In the genomic region with DNA sequence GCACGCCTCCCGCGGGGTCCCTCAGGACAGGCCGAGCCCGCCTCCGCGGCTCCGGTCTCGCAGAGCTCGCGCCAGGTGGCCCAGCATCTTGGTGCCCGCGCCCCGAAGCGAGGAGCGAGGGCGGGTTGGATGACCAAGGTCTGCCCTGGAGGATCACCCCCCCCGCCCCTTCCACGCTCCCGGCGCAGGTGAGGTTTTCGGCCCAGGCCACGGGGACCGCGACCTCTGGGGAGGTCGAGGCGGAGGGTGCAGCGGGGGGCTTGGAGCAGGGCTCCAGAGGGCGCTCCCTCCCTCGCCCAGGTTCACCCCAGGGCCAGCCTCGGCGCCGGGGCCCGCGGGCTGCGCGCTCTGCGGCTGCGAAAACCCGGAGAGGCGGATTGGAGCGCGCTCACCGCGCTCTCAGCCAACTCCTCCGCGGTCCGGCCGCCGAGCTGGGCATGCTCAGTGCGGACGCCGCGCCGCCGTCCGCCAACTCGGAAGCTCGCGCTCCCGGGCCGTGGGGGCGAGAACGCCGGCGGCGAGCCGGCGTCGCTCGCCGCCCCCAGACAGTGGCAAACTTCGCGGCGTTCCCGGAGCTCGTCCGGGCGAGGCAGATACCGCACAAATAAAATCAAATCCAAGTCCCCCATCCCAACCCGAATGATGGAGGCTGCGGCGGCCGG, we compare ENCODE assay signal across 8 cellular contexts. TPM values are rescaled to one million over a fixed set of nuclear protein-coding genes. Genes with fewer than 3 reads are reported as not detected.
DNase-seq lines count a peak whose midpoint lies in the region; ATAC-seq and TF ChIP-seq lines count a peak whose summit lies in the region.

A gene with protein sequence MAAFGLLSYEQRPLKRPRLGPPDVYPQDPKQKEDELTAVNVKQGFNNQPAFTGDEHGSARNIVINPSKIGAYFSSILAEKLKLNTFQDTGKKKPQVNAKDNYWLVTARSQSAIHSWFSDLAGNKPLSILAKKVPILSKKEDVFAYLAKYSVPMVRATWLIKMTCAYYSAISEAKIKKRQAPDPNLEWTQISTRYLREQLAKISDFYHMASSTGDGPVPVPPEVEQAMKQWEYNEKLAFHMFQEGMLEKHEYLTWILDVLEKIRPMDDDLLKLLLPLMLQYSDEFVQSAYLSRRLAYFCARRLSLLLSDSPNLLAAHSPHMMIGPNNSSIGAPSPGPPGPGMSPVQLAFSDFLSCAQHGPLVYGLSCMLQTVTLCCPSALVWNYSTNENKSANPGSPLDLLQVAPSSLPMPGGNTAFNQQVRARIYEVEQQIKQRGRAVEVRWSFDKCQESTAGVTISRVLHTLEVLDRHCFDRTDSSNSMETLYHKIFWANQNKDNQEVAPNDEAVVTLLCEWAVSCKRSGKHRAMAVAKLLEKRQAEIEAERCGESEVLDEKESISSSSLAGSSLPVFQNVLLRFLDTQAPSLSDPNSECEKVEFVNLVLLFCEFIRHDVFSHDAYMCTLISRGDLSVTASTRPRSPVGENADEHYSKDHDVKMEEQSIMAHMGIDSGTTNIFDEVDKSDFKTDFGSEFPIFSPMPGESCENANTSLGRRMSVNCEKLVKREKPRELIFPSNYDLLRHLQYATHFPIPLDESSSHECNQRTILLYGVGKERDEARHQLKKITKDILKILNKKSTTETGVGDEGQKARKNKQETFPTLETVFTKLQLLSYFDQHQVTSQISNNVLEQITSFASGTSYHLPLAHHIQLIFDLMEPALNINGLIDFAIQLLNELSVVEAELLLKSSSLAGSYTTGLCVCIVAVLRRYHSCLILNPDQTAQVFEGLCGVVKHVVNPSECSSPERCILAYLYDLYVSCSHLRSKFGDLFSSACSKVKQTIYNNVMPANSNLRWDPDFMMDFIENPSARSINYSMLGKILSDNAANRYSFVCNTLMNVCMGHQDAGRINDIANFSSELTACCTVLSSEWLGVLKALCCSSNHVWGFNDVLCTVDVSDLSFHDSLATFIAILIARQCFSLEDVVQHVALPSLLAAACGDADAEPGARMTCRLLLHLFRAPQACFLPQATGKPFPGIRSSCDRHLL (N-terminal part only) (plus strand): TSS at position 438 of the 662 bp plus-strand sequence. CDS start 1,263 bp downstream, outside the sequence.

- H3K27ac Mint-ChIP-seq in activated CD8-positive, alpha-beta T cell treated with anti-CD3 and anti-CD28 coated beads, Interleukin-2, amount 10 ng/mL, durations not matched to agents 7 days and 5 days: no peak within 1 kb of the TSS
- H3K27ac Mint-ChIP-seq in endothelial cell (ENCODE audit: unreplicated experiment): no peak within 1 kb of the TSS

- H3K27ac ChIP-seq in mesendoderm (ENCODE audit: low read depth, low read length): peak within 1 kb of the TSS; percentile 89

- DNase-seq in AG08396 (ENCODE audit: low spot score): peak; percentile 96
- peak; percentile 88 for DNase-seq in NCI-H2227 (lab: John Stamatoyannopoulos, UW; ENCODE audit: unreplicated experiment)
- peak; percentile 59 for DNase-seq in activated CD8-positive, alpha-beta T cell treated with anti-CD3 and anti-CD28 coated beads, Interleukin-2, amount 10 ng/mL, durations not matched to agents 7 days and 5 days
- peak; percentile 83 for DNase-seq in endothelial cell (ENCODE audit: low spot score)
- peak; percentile 91 for DNase-seq in mesendoderm
- peak; percentile 57 to 60 for DNase-seq in stimulated activated CD8-positive, alpha-beta memory T cell treated with anti-CD3 and anti-CD28 coated beads, Interleukin-15, amount 100 ng/mL, for 48 hours (ENCODE audit: low read depth in 2 of 2)

- peaks cover 3% of the 10 kb centered on the region for H3K79me1 ChIP-seq in mesendoderm (ENCODE audit: low read length)

- H3K4me3 ChIP-seq in mesendoderm (ENCODE audit: low read length): peak within 1 kb of the TSS; percentile 59

- TF ChIP-seq CTCF in endothelial cell (IDR thresholded peaks at IDR 0.05; ENCODE audit: unreplicated experiment): no peak

- H2BK120ac ChIP-seq in mesendoderm (ENCODE audit: low read depth, low read length): peak within 1 kb of the TSS; percentile 84

- H2AK5ac ChIP-seq in mesendoderm (ENCODE audit: low read length): peak within 1 kb of the TSS; percentile 79

- peak within 1 kb of the TSS; percentile 9 for H2BK15ac ChIP-seq in mesendoderm (replicated peaks; ENCODE audit: low read depth)

- H3K36me3 Mint-ChIP-seq in activated CD8-positive, alpha-beta T cell treated with anti-CD3 and anti-CD28 coated beads, Interleukin-2, amount 10 ng/mL, durations not matched to agents 7 days and 5 days (ENCODE audit: low read depth): no peaks in the 10 kb centered on the region
- H3K36me3 Mint-ChIP-seq in endothelial cell (ENCODE audit: low read depth, unreplicated experiment): peaks cover 3% of the 10 kb centered on the region

- H3K9ac ChIP-seq in mesendoderm (ENCODE audit: low read length): peak within 1 kb of the TSS; percentile 77

- H3K4me2 ChIP-seq in mesendoderm (ENCODE audit: low read length): peak within 1 kb of the TSS; percentile 71

- H3K4me1 ChIP-seq in mesendoderm (ENCODE audit: control insufficient read depth, low read depth, low read length): peaks cover 9% of the 10 kb centered on the region

- peaks cover 13% of the 10 kb centered on the region for H3K4me1 Mint-ChIP-seq in activated CD8-positive, alpha-beta T cell treated with anti-CD3 and anti-CD28 coated beads, Interleukin-2, amount 10 ng/mL, durations not matched to agents 7 days and 5 days (ENCODE audit: low read depth)
- peaks cover 3% of the 10 kb centered on the region for H3K4me1 Mint-ChIP-seq in endothelial cell (ENCODE audit: unreplicated experiment)

- peak within 1 kb of the TSS; percentile 93 for H3K18ac ChIP-seq in mesendoderm (ENCODE audit: low read length)

- peak within 1 kb of the TSS; percentile 87 for H3K56ac ChIP-seq in mesendoderm (ENCODE audit: low read length)

- peaks cover 54% of the 10 kb centered on the region for H3K27me3 Mint-ChIP-seq in activated CD8-positive, alpha-beta T cell treated with anti-CD3 and anti-CD28 coated beads, Interleukin-2, amount 10 ng/mL, durations not matched to agents 7 days and 5 days (ENCODE audit: low read depth)
- peaks cover 3% of the 10 kb centered on the region for H3K27me3 Mint-ChIP-seq in endothelial cell (ENCODE audit: unreplicated experiment)

- CTCF ChIA-PET in activated CD8-positive, alpha-beta T cell treated with anti-CD3 and anti-CD28 coated beads, Interleukin-2, amount 10 ng/mL, durations not matched to agents 7 days and 5 days (lab: Charles Lee): interaction anchor here (0.7 to 5.3 kb wide), 12 partner anchors 9 to 160 kb away, joined by 3 to 66 read pairs (median 4); no protein-coding TSS in a partner anchor

- H3K9me3 Mint-ChIP-seq in activated CD8-positive, alpha-beta T cell treated with anti-CD3 and anti-CD28 coated beads, Interleukin-2, amount 10 ng/mL, durations not matched to agents 7 days and 5 days (ENCODE audit: insufficient read depth): no peaks in the 10 kb centered on the region
- H3K9me3 Mint-ChIP-seq in endothelial cell (ENCODE audit: unreplicated experiment): no peaks in the 10 kb centered on the region

- ATAC-seq in GM18867 (IDR thresholded peaks at IDR 0.05; ENCODE audit: unreplicated experiment) (peak; percentile 76), HG03103 (IDR thresholded peaks at IDR 0.05; ENCODE audit: low read depth, unreplicated experiment) (peak; percentile 68)
- ATAC-seq in activated CD8-positive, alpha-beta T cell treated with anti-CD3 and anti-CD28 coated beads, Interleukin-2, amount 10 ng/mL, durations not matched to agents 7 days and 5 days: peak; percentile 67

- POLR2A ChIA-PET in activated CD8-positive, alpha-beta T cell treated with anti-CD3 and anti-CD28 coated beads, Interleukin-2, amount 10 ng/mL, durations not matched to agents 7 days and 5 days (lab: Charles Lee): interaction anchor here (0.6 to 1.5 kb wide), 3 partner anchors 322 to 1185 kb away, joined by 3 to 4 read pairs (median 3); no protein-coding TSS in a partner anchor

- H4K8ac ChIP-seq in mesendoderm (ENCODE audit: low read depth, low read length): no peak within 1 kb of the TSS

- peak within 1 kb of the TSS; percentile 80 for H3K4me3 Mint-ChIP-seq in activated CD8-positive, alpha-beta T cell treated with anti-CD3 and anti-CD28 coated beads, Interleukin-2, amount 10 ng/mL, durations not matched to agents 7 days and 5 days
- peak within 1 kb of the TSS; percentile 94 for H3K4me3 Mint-ChIP-seq in endothelial cell (ENCODE audit: unreplicated experiment)

- H3K27me3 ChIP-seq in mesendoderm (ENCODE audit: insufficient read depth, low read length, poor library complexity): no peaks in the 10 kb centered on the region

- H3K23ac ChIP-seq in mesendoderm (ENCODE audit: low read length): peak within 1 kb of the TSS; percentile 45

- no peak within 1 kb of the TSS for H2BK5ac ChIP-seq in mesendoderm (ENCODE audit: low read length)

- H4K5ac ChIP-seq in mesendoderm (ENCODE audit: low read length): no peak within 1 kb of the TSS

- peak within 1 kb of the TSS; percentile 20 for H3K4ac ChIP-seq in mesendoderm (ENCODE audit: low read depth, low read length)

- peaks cover 8% of the 10 kb centered on the region for H3K79me2 ChIP-seq in mesendoderm (ENCODE audit: control insufficient read depth, insufficient read depth, low read length)

- H3K36me3 ChIP-seq in mesendoderm (ENCODE audit: control insufficient read depth, insufficient read depth, low read length): no peaks in the 10 kb centered on the region

- WGBS in mesendoderm (ENCODE audit: extremely low coverage, insufficient coverage, low lambda C conversion rate): no CpG with 5 or more reads among the region's 84 CpGs

RNA-seq across cellular contexts. Expression of the gene that starts here (rescaled TPM):
- total RNA-seq in activated CD8-positive, alpha-beta T cell treated with anti-CD3 and anti-CD28 coated beads, Interleukin-2, amount 10 ng/mL, durations not matched to agents 7 days and 5 days: under 1 TPM; 0.76 to 0.79 TPM
- 4.4 TPM for total RNA-seq in endothelial cell (ENCODE audit: unreplicated experiment)
- 2.4 TPM for polyA plus RNA-seq in mesendoderm (2013, experiment 1 of 2)
- polyA plus RNA-seq in mesendoderm (2013, experiment 2 of 2): 3.3 TPM

Comparison
In these comparisons a context has a peak if more than half of its experiments do, and no peak if none do; other contexts are left out.
1. Peak in every context shown above with its lines: DNase-seq, ATAC-seq, H3K4me3 ChIP-seq and H3K27ac ChIP-seq.
2. Peak in DNase-seq and ATAC-seq in activated CD8-positive, alpha-beta T cell treated with anti-CD3 and anti-CD28 coated beads, Interleukin-2, amount 10 ng/mL, durations not matched to agents 7 days and 5 days; RNA of the gene not detected or under 1 TPM.